ENCODE assay signal across 8 cellular contexts in genomic region chr7:26201261-26202018, GRCh38. TPM values are rescaled to one million over a fixed set of nuclear protein-coding genes. Genes with fewer than 3 reads are reported as not detected.
DNase-seq lines count a peak whose midpoint lies in the region; ATAC-seq and TF ChIP-seq lines count a peak whose summit lies in the region.

Gene CBX3, plus strand, starts transcription at chr7:26201745. Its CDS starts 1,254 bp downstream, at chr7:26202999.

- under 1% methylated on average over 69 of the region's 84 CpGs for WGBS in prostate gland

- H3K27me3 Mint-ChIP-seq in T-helper 1 cell treated with Interleukin-12 subunit alpha and Interleukin-12 subunit beta and Interleukin-4 antibody, amounts not matched to agents 30 μg/mL and 1 μg/mL, for 36 hours (ENCODE audit: low read depth): peaks cover 3% of the 10 kb centered on the region

- H3K27me3 ChIP-seq in left ventricle myocardium inferior (ENCODE audit: low read depth) (no peaks in the 10 kb centered on the region), prostate gland (replicated peaks; ENCODE audit: insufficient read depth) (no peaks in the 10 kb centered on the region)

- no peaks in the 10 kb centered on the region for H3K9me3 Mint-ChIP-seq in T-helper 1 cell treated with Interleukin-12 subunit alpha and Interleukin-12 subunit beta and Interleukin-4 antibody, amounts not matched to agents 30 μg/mL and 1 μg/mL, for 36 hours

- ATAC-seq in GM18499 (IDR thresholded peaks at IDR 0.05; ENCODE audit: insufficient read depth, unreplicated experiment) (peak; percentile 22), HG02870 (IDR thresholded peaks at IDR 0.05; ENCODE audit: unreplicated experiment) (peak; percentile 29)

- H3K4me3 ChIP-seq in left ventricle myocardium inferior: peak within 1 kb of the TSS; percentile 90
- H3K4me3 ChIP-seq in prostate gland: peak within 1 kb of the TSS; percentile 93 to 99

- TF ChIP-seq CTCF in left ventricle myocardium inferior (IDR thresholded peaks at IDR 0.05; ENCODE audit: borderline replicate concordance) (peak; percentile 3), prostate gland (IDR thresholded peaks at IDR 0.05) (no peak)

- peaks cover 49% of the 10 kb centered on the region for H3K4me1 Mint-ChIP-seq in T-helper 1 cell treated with Interleukin-12 subunit alpha and Interleukin-12 subunit beta and Interleukin-4 antibody, amounts not matched to agents 30 μg/mL and 1 μg/mL, for 36 hours (ENCODE audit: low read depth)

- intact Hi-C loops in left ventricle myocardium inferior (cut with micrococcal nuclease) (no loop called here), prostate gland (cut with DNase I) (loop anchor here (5.0 kb wide), 2 partner anchors 951 to 966 kb away; partner anchors contain the start of genes HOXA3 and HOXA9)

- H3K27ac ChIP-seq in left ventricle myocardium inferior (replicated peaks) (peak within 1 kb of the TSS; percentile 98), prostate gland (peak within 1 kb of the TSS; percentile 100)

- H3K36me3 Mint-ChIP-seq in T-helper 1 cell treated with Interleukin-12 subunit alpha and Interleukin-12 subunit beta and Interleukin-4 antibody, amounts not matched to agents 30 μg/mL and 1 μg/mL, for 36 hours (ENCODE audit: low read depth): peaks cover 62% of the 10 kb centered on the region

- H3K4me3 Mint-ChIP-seq in T-helper 1 cell treated with Interleukin-12 subunit alpha and Interleukin-12 subunit beta and Interleukin-4 antibody, amounts not matched to agents 30 μg/mL and 1 μg/mL, for 36 hours: peak within 1 kb of the TSS; percentile 99

- peak; percentile 93 for DNase-seq in NCI-H146 treated with DMSO at 0.1 percent for 48 hours (lab: John Stamatoyannopoulos, UW; ENCODE audit: unreplicated experiment)
- DNase-seq in amniotic epithelial cell (ENCODE audit: low read depth): peak; percentile 61
- DNase-seq in left ventricle myocardium inferior: peak; percentile 91
- peak; percentile 86 for DNase-seq in prostate gland (ENCODE audit: low spot score)
- peak; percentile 93 for DNase-seq in ureter (ENCODE audit: low spot score)

- peaks cover 25% of the 10 kb centered on the region for H3K36me3 ChIP-seq in left ventricle myocardium inferior
- no peaks in the 10 kb centered on the region for H3K36me3 ChIP-seq in prostate gland

- H3K9me3 ChIP-seq in left ventricle myocardium inferior (replicated peaks) (no peaks in the 10 kb centered on the region), prostate gland (no peaks in the 10 kb centered on the region)

- peak within 1 kb of the TSS; percentile 99 for H3K27ac Mint-ChIP-seq in T-helper 1 cell treated with Interleukin-12 subunit alpha and Interleukin-12 subunit beta and Interleukin-4 antibody, amounts not matched to agents 30 μg/mL and 1 μg/mL, for 36 hours

- peak; percentile 78 for TF ChIP-seq POLR2A in prostate gland (IDR thresholded peaks at IDR 0.05)

- H3K4me1 ChIP-seq in left ventricle myocardium inferior (peaks cover 81% of the 10 kb centered on the region), prostate gland (replicated peaks) (peaks cover 11% of the 10 kb centered on the region)

RNA-seq across cellular contexts. Expression of gene CBX3, which starts in this region (rescaled TPM):
- total RNA-seq in left ventricle myocardium inferior (58.5 TPM), prostate gland (10 to 100 TPM; 51.6 to 75.3 TPM), ureter (87.0 TPM)

Comparison
In these comparisons a context has a peak if more than half of its experiments do, and no peak if none do; other contexts are left out.
1. Peak in every context shown above with its lines: DNase-seq, ATAC-seq, H3K4me3 ChIP-seq and H3K27ac ChIP-seq.